In genomic region chr5:123518111-123518510, GRCh38 we compare ENCODE assay signal across 16 cellular contexts. TPM values are rescaled to one million over a fixed set of nuclear protein-coding genes. Genes with fewer than 3 reads are reported as not detected.
DNase-seq lines count a peak whose midpoint lies in the region; ATAC-seq and TF ChIP-seq lines count a peak whose summit lies in the region.
"Had no signal": no experiment of that assay in that cellular context is flagged by ENCODE, and none has a peak within 500 bp of the region (broad histone marks: within the 10 kb centered on the region; RNA-seq: fewer than 3 reads in every experiment).

No MANE protein-coding gene starts in this region.

- intact Hi-C loops in activated T-helper 1 cell treated with anti-CD3 and anti-CD28 coated beads, Interleukin-12 subunit alpha, Interleukin-12 subunit beta, Interleukin-2, Interleukin-4 antibody, amounts not matched to agents 30 ng/mL and 10 ng/mL and 1 ng/mL, durations not matched to agents 14 hours and 24 hours and 36 hours (cut with micrococcal nuclease) = loop anchor here (2.0 to 10.0 kb wide), 2 partner anchors 19 to 743 kb away; partner anchors contain the start of gene SNX2
- intact Hi-C loops in sigmoid colon (cut with DNase I) = loop anchor here (10.0 kb wide), 1 partner anchor 87 kb away; no protein-coding TSS in a partner anchor

- H3K27ac Mint-ChIP-seq in activated T-helper 1 cell treated with anti-CD3 and anti-CD28 coated beads, Interleukin-12 subunit alpha, Interleukin-12 subunit beta, Interleukin-2, Interleukin-4 antibody, amounts not matched to agents 30 ng/mL and 10 ng/mL and 1 ng/mL, durations not matched to agents 14 hours and 24 hours and 36 hours = no peak overlapping the region

- H3K4me3 ChIP-seq in BLaER1 = no peak overlapping the region
- no peak overlapping the region for H3K4me3 ChIP-seq in SK-N-SH (ENCODE audit: low read depth in 2 of 2, low read length in 1 of 2)
- no peak overlapping the region for H3K4me3 ChIP-seq in sigmoid colon
- no peak overlapping the region for H3K4me3 ChIP-seq in tibial nerve

- H3K4me1 ChIP-seq in BLaER1 (peaks cover 26% of the 10 kb centered on the region), SK-N-SH (ENCODE audit: control insufficient read depth in 1 of 2, insufficient read depth in 2 of 2, low read depth in 1 of 2, low read length in 1 of 2) (peaks cover 0 to 13% of the 10 kb centered on the region in 2 experiments; a peak in 3 of 4 replicates), sigmoid colon (peaks cover 0 to 46% (median 14%) of the 10 kb centered on the region in 4 donors), tibial nerve (peaks cover 0 to 55% (median 11%) of the 10 kb centered on the region in 4 donors)

- TF ChIP-seq EP300 in SK-N-SH (IDR thresholded peaks at IDR 0.05; ENCODE audit: borderline replicate concordance in 1 of 2, low read depth in 1 of 2, low read length in 1 of 2) (no peak), sigmoid colon (IDR thresholded peaks at IDR 0.05) (no peak), tibial nerve (IDR thresholded peaks at IDR 0.05) (no peak)

- TF ChIP-seq RAD21 in SK-N-SH (IDR thresholded peaks at IDR 0.05; ENCODE audit: low read length) = no peak

- H4K20me1 ChIP-seq in BLaER1 (peaks cover 100% of the 10 kb centered on the region), SK-N-SH (ENCODE audit: insufficient read depth) (peaks cover 59% of the 10 kb centered on the region)

- ATAC-seq in GM19043 (IDR thresholded peaks at IDR 0.05; ENCODE audit: low read depth, unreplicated experiment) (peak; percentile 39), HG03432 (IDR thresholded peaks at IDR 0.05; ENCODE audit: unreplicated experiment) (peak; percentile 23)
- ATAC-seq: activated T-cell treated with anti-CD3 and anti-CD28 coated beads, Interleukin-2, amount 50 U/mL, for 4 hours had no signal

- H3K4me3 Mint-ChIP-seq in activated T-helper 1 cell treated with anti-CD3 and anti-CD28 coated beads, Interleukin-12 subunit alpha, Interleukin-12 subunit beta, Interleukin-2, Interleukin-4 antibody, amounts not matched to agents 30 ng/mL and 10 ng/mL and 1 ng/mL, durations not matched to agents 14 hours and 24 hours and 36 hours = peak overlapping the region; percentile 3
- H3K4me3 Mint-ChIP-seq: activated T-cell treated with anti-CD3 and anti-CD28 coated beads, Interleukin-2, amount 50 U/mL, for 4 hours had no signal

- no peak overlapping the region for H3K9ac ChIP-seq in BLaER1
- H3K9ac ChIP-seq in SK-N-SH = no peak overlapping the region

- H2AFZ ChIP-seq in SK-N-SH (ENCODE audit: low read depth) = no peak overlapping the region

- H3K9me2 ChIP-seq in SK-N-SH = no peaks in the 10 kb centered on the region

- CTCF ChIA-PET in SK-N-SH (lab: Yijun Ruan, JAX) = interaction anchor here (1.0 to 1.4 kb wide), 2 partner anchors 14 to 95 kb away, joined by 4 read pairs; partner anchors contain the start of gene CEP120

- H3K27me3 ChIP-seq in BLaER1 (no peaks in the 10 kb centered on the region), SK-N-SH (ENCODE audit: insufficient read depth) (no peaks in the 10 kb centered on the region), sigmoid colon (no peaks in the 10 kb centered on the region), tibial nerve (no peaks in the 10 kb centered on the region)

- peak overlapping the region; percentile 11; the same call in 1 of the 2 replicates for H3K4me2 ChIP-seq in BLaER1
- no peak overlapping the region for H3K4me2 ChIP-seq in SK-N-SH

- DNase-seq in activated T-helper 1 cell treated with anti-CD3 and anti-CD28 coated beads, Interleukin-12 subunit alpha, Interleukin-12 subunit beta, Interleukin-2, Interleukin-4 antibody, amounts not matched to agents 30 ng/mL and 10 ng/mL and 1 ng/mL, durations not matched to agents 14 hours and 24 hours and 36 hours (ENCODE audit: low spot score) = no peak
- no peak for DNase-seq in SK-N-SH
- DNase-seq in sigmoid colon = no peak
- DNase-seq in tibial nerve (ENCODE audit: low spot score in 2 of 2) = no peak
- no peak for DNase-seq in amygdala (lab: John Stamatoyannopoulos, UW)
- DNase-seq: activated T-cell treated with anti-CD3 and anti-CD28 coated beads, Interleukin-2, amount 50 U/mL, for 4 hours; DMS153; NCI-H1092 treated with DMSO at 0.1 percent for 48 hours; NCI-H774; SHP77 treated with DMSO at 0.1 percent for 48 hours; stimulated activated CD4-positive, alpha-beta T cell treated with anti-CD3 and anti-CD28 coated beads, Interleukin-2, amount 100 ng/mL, for 24 hours; stimulated activated naive CD4-positive, alpha-beta T cell had no signal

- TF ChIP-seq POLR2A in sigmoid colon (IDR thresholded peaks at IDR 0.05) (no peak), tibial nerve (IDR thresholded peaks at IDR 0.05) (no peak)

- H3K9me3 ChIP-seq in BLaER1 (0 out of 2 replicates have a peak, but pooled peaks cover 6% of the 10 kb centered on the region), SK-N-SH (no peaks in the 10 kb centered on the region), sigmoid colon (no peaks in the 10 kb centered on the region), tibial nerve (no peaks in the 10 kb centered on the region)

- no peak overlapping the region for H3K27ac ChIP-seq in BLaER1
- H3K27ac ChIP-seq in SK-N-SH (ENCODE audit: low read depth in 2 of 2, low read length in 1 of 2) = no peak overlapping the region
- H3K27ac ChIP-seq in sigmoid colon = no peak overlapping the region
- H3K27ac ChIP-seq in tibial nerve = no peak overlapping the region
- H3K27ac ChIP-seq: VCaP had no signal

- POLR2A ChIA-PET in SK-N-SH (lab: Yijun Ruan, JAX) = interaction anchor here (0.5 to 1.5 kb wide), 2 partner anchors 95 to 233 kb away, joined by 4 read pairs; partner anchors contain the start of gene CEP120

- H3K36me3 ChIP-seq in BLaER1 (peaks cover 4% of the 10 kb centered on the region; the same call in 1 of the 2 replicates), SK-N-SH (replicated peaks in 1 of 2; ENCODE audit: control insufficient read depth in 1 of 2, insufficient read depth in 2 of 2, low read length in 1 of 2) (no peaks in the 10 kb centered on the region), sigmoid colon (no peaks in the 10 kb centered on the region), tibial nerve (no peaks in the 10 kb centered on the region)

- peaks cover 100% of the 10 kb centered on the region for H3K79me2 ChIP-seq in SK-N-SH (ENCODE audit: insufficient read depth)

- H3K9me3 Mint-ChIP-seq in activated T-helper 1 cell treated with anti-CD3 and anti-CD28 coated beads, Interleukin-12 subunit alpha, Interleukin-12 subunit beta, Interleukin-2, Interleukin-4 antibody, amounts not matched to agents 30 ng/mL and 10 ng/mL and 1 ng/mL, durations not matched to agents 14 hours and 24 hours and 36 hours = no peaks in the 10 kb centered on the region
- H3K9me3 Mint-ChIP-seq: activated T-cell treated with anti-CD3 and anti-CD28 coated beads, Interleukin-2, amount 50 U/mL, for 4 hours had no signal

- TF ChIP-seq CTCF in SK-N-SH (IDR thresholded peaks at IDR 0.05) (no peak), sigmoid colon (IDR thresholded peaks at IDR 0.05) (no peak), tibial nerve (IDR thresholded peaks at IDR 0.05) (no peak)

- peaks cover 3% of the 10 kb centered on the region for H3F3A ChIP-seq in SK-N-SH (replicated peaks; ENCODE audit: insufficient read depth)

- H3K27me3 Mint-ChIP-seq in activated T-helper 1 cell treated with anti-CD3 and anti-CD28 coated beads, Interleukin-12 subunit alpha, Interleukin-12 subunit beta, Interleukin-2, Interleukin-4 antibody, amounts not matched to agents 30 ng/mL and 10 ng/mL and 1 ng/mL, durations not matched to agents 14 hours and 24 hours and 36 hours (ENCODE audit: insufficient read depth) = no peaks in the 10 kb centered on the region

- peaks cover 57% of the 10 kb centered on the region for H3K4me1 Mint-ChIP-seq in activated T-helper 1 cell treated with anti-CD3 and anti-CD28 coated beads, Interleukin-12 subunit alpha, Interleukin-12 subunit beta, Interleukin-2, Interleukin-4 antibody, amounts not matched to agents 30 ng/mL and 10 ng/mL and 1 ng/mL, durations not matched to agents 14 hours and 24 hours and 36 hours (ENCODE audit: low read depth)

- H3K36me3 Mint-ChIP-seq in activated T-helper 1 cell treated with anti-CD3 and anti-CD28 coated beads, Interleukin-12 subunit alpha, Interleukin-12 subunit beta, Interleukin-2, Interleukin-4 antibody, amounts not matched to agents 30 ng/mL and 10 ng/mL and 1 ng/mL, durations not matched to agents 14 hours and 24 hours and 36 hours (ENCODE audit: low read depth) = peaks cover 14% of the 10 kb centered on the region

TF ChIP-seq in SK-N-SH, 30 proteins besides CTCF, POLR2A, EP300 and RAD21:
- no peak for TF ChIP-seq POLR2AphosphoS5 (IDR thresholded peaks at IDR 0.05; ENCODE audit: low read depth, low read length)
- no peak for TF ChIP-seq YY1 (IDR thresholded peaks at IDR 0.05; ENCODE audit: low read depth)
- TF ChIP-seq JUND (IDR thresholded peaks at IDR 0.05) = no peak
- no peak for TF ChIP-seq PBX3 (IDR thresholded peaks at IDR 0.05)
- no peak for TF ChIP-seq NFIC (IDR thresholded peaks at IDR 0.05; ENCODE audit: borderline replicate concordance)
- TF ChIP-seq MXI1 (IDR thresholded peaks at IDR 0.05; ENCODE audit: low read depth, low read length) = no peak
- no peak for TF ChIP-seq TCF12 (IDR thresholded peaks at IDR 0.05)

RNA-seq across cellular contexts. Expression of gene CSNK1G3, which starts 6.1 kb away (rescaled TPM):
- 39.6 and 45.8 TPM in 2 replicates for total RNA-seq in activated T-helper 1 cell treated with anti-CD3 and anti-CD28 coated beads, Interleukin-12 subunit alpha, Interleukin-12 subunit beta, Interleukin-2, Interleukin-4 antibody, amounts not matched to agents 30 ng/mL and 10 ng/mL and 1 ng/mL, durations not matched to agents 14 hours and 24 hours and 36 hours
- polyA plus RNA-seq in SK-N-SH (2012; rRNA removed) (12.9 and 13.1 TPM in 2 replicates), sigmoid colon (10 to 100 TPM; 21.6 to 37.2 (median 26.5) TPM)
- 15.9 and 19.7 TPM in 2 replicates for polyA plus RNA-seq in SK-N-SH (2012; cell fraction: cytosol; rRNA removed)
- 7.6 and 13.5 TPM in 2 replicates for polyA plus RNA-seq in SK-N-SH (2012; cell fraction: nucleus; rRNA removed)
- total RNA-seq in sigmoid colon (10 to 100 TPM; 55.8 to 99.6 (median 77.2) TPM), tibial nerve (10 to 100 TPM; 34.5 to 48.1 (median 39.5) TPM)
